17 cellular contexts compared by ENCODE assay signal in the genomic region with DNA sequence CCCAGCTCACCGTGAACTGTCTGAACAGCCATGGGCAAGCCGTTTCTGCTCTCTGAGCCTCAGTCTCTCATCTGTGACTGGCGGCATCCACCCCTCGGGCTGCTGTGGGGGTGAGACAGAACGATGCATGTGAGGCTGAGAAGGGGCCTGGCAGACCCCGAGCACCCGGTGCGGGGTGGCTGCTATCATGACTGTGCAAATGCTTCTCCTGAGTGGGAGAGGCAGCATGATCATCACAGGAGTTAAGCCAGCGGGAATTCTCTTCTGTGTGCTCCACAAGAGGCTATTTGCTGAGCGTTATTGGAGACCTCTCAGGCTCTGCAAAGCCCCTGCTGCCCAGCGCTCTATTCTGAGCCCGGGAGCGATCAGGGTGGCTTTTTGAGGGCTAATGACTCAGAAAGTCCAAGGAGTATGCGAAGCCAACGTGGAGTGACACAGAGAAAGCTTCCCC. TPM values are rescaled to one million over a fixed set of nuclear protein-coding genes. Genes with fewer than 3 reads are reported as not detected.
DNase-seq lines count a peak whose midpoint lies in the region; ATAC-seq, FAIRE-seq and TF ChIP-seq lines count a peak whose summit lies in the region.
"Had no signal": no experiment of that assay in that cellular context is flagged by ENCODE, and none has a peak within 500 bp of the region (broad histone marks: within the 10 kb centered on the region; RNA-seq: fewer than 3 reads in every experiment).

No MANE protein-coding gene starts in this region.

- H3K4me1 Mint-ChIP-seq in chondrocyte (ENCODE audit: low read depth) (peaks cover 27% of the 10 kb centered on the region), mesothelial cell of epicardium (peaks cover 52% of the 10 kb centered on the region), T-cell (peaks cover 3 to 11% (median 4%) of the 10 kb centered on the region in 3 donors)
- no peaks in the 10 kb centered on the region for H3K4me1 Mint-ChIP-seq in activated CD4-positive, alpha-beta memory T cell treated with anti-CD3 and anti-CD28 coated beads for 36 hours (ENCODE audit: low read depth)

- peak; percentile 27 for FAIRE-seq in urothelium cell line (lab: Jason Lieb, UNC)

- DNase-seq in cardiac septum (ENCODE audit: low spot score) (peak; percentile 31), Right ventricle myocardium superior (no peak), chondrocyte (ENCODE audit: low spot score) (peak; percentile 48), mesothelial cell of epicardium (ENCODE audit: low spot score in 2 of 2, unreplicated experiment in 2 of 2) (no peak), urothelium cell line (ENCODE audit: low spot score) (peak; percentile 57), T-cell (no peak)
- DNase-seq in activated CD4-positive, alpha-beta T cell treated with anti-CD3 and anti-CD28 coated beads for 48 hours: no peak
- no peak for DNase-seq in activated CD4-positive, alpha-beta memory T cell treated with anti-CD3 and anti-CD28 coated beads for 36 hours
- DNase-seq: activated CD4-positive, alpha-beta T cell treated with anti-CD3 and anti-CD28 coated beads for 36 hours; activated naive CD4-positive, alpha-beta T cell treated with anti-CD3 and anti-CD28 coated beads, Interleukin-2, amount 10 ng/mL, durations not matched to agents 7 days and 5 days; activated T-cell treated with anti-CD3 and anti-CD28 coated beads for 4 hours; CD4-positive, alpha-beta memory T cell; KBM-7; NCI-H1105; SIG-M5; T1000 had no signal

- H3K4me3 Mint-ChIP-seq in chondrocyte (ENCODE audit: unreplicated experiment) (no peak overlapping the region), mesothelial cell of epicardium (no peak overlapping the region), T-cell (no peak overlapping the region)
- no peak overlapping the region for H3K4me3 Mint-ChIP-seq in activated CD4-positive, alpha-beta memory T cell treated with anti-CD3 and anti-CD28 coated beads for 36 hours
- H3K4me3 Mint-ChIP-seq: activated CD4-positive, alpha-beta T cell treated with anti-CD3 and anti-CD28 coated beads for 36 hours; activated naive CD4-positive, alpha-beta T cell treated with anti-CD3 and anti-CD28 coated beads, Interleukin-2, amount 10 ng/mL, durations not matched to agents 7 days and 5 days; CD4-positive, alpha-beta memory T cell had no signal

- intact Hi-C loops in cardiac septum (cut with DNase I) (no loop called here), Right ventricle myocardium superior (cut with DNase I) (no loop called here)
- intact Hi-C loops in activated CD4-positive, alpha-beta memory T cell treated with anti-CD3 and anti-CD28 coated beads for 36 hours (cut with micrococcal nuclease): no loop called here

- H3K27ac Mint-ChIP-seq in chondrocyte (ENCODE audit: unreplicated experiment) (no peak overlapping the region), mesothelial cell of epicardium (peak overlapping the region; percentile 92), T-cell (no peak overlapping the region)
- H3K27ac Mint-ChIP-seq in activated CD4-positive, alpha-beta memory T cell treated with anti-CD3 and anti-CD28 coated beads for 36 hours: no peak overlapping the region
- H3K27ac Mint-ChIP-seq: activated CD4-positive, alpha-beta T cell treated with anti-CD3 and anti-CD28 coated beads for 36 hours; activated naive CD4-positive, alpha-beta T cell treated with anti-CD3 and anti-CD28 coated beads, Interleukin-2, amount 10 ng/mL, durations not matched to agents 7 days and 5 days; CD4-positive, alpha-beta memory T cell had no signal

- H3K27me3 Mint-ChIP-seq in chondrocyte (ENCODE audit: low read depth) (no peaks in the 10 kb centered on the region), mesothelial cell of epicardium (ENCODE audit: low read depth) (no peaks in the 10 kb centered on the region), T-cell (no peaks in the 10 kb centered on the region)
- H3K27me3 Mint-ChIP-seq in activated CD4-positive, alpha-beta memory T cell treated with anti-CD3 and anti-CD28 coated beads for 36 hours: no peaks in the 10 kb centered on the region
- H3K27me3 Mint-ChIP-seq: activated CD4-positive, alpha-beta T cell treated with anti-CD3 and anti-CD28 coated beads for 36 hours had no signal

- no peak for ATAC-seq in Right ventricle myocardium superior (ENCODE audit: poor library complexity)
- ATAC-seq in T-cell (replicated peaks in 1 of 4): no peak
- ATAC-seq: activated CD4-positive, alpha-beta T cell treated with anti-CD3 and anti-CD28 coated beads for 36 hours; left colon had no signal

- TF ChIP-seq CTCF in chondrocyte (IDR thresholded peaks at IDR 0.05) (no peak), mesothelial cell of epicardium (IDR thresholded peaks at IDR 0.05; ENCODE audit: unreplicated experiment) (no peak)

- POLR2A ChIA-PET in activated CD4-positive, alpha-beta memory T cell treated with anti-CD3 and anti-CD28 coated beads for 36 hours (lab: Charles Lee): no interaction called here
- POLR2A ChIA-PET in T-cell (lab: Charles Lee): no interaction called here

- CTCF ChIA-PET in activated CD4-positive, alpha-beta memory T cell treated with anti-CD3 and anti-CD28 coated beads for 36 hours (lab: Charles Lee): no interaction called here
- CTCF ChIA-PET in T-cell (lab: Charles Lee): no interaction called here

- H3K36me3 Mint-ChIP-seq in chondrocyte (ENCODE audit: low read depth) (no peaks in the 10 kb centered on the region), mesothelial cell of epicardium (no peaks in the 10 kb centered on the region), T-cell (no peaks in the 10 kb centered on the region)
- no peaks in the 10 kb centered on the region for H3K36me3 Mint-ChIP-seq in activated CD4-positive, alpha-beta memory T cell treated with anti-CD3 and anti-CD28 coated beads for 36 hours
- H3K36me3 Mint-ChIP-seq: activated naive CD4-positive, alpha-beta T cell treated with anti-CD3 and anti-CD28 coated beads, Interleukin-2, amount 10 ng/mL, durations not matched to agents 7 days and 5 days; CD4-positive, alpha-beta memory T cell had no signal

- no peaks in the 10 kb centered on the region for H3K9me3 Mint-ChIP-seq in chondrocyte (ENCODE audit: low read depth)
- no peaks in the 10 kb centered on the region for H3K9me3 Mint-ChIP-seq in mesothelial cell of epicardium
- no peaks in the 10 kb centered on the region for H3K9me3 Mint-ChIP-seq in activated CD4-positive, alpha-beta memory T cell treated with anti-CD3 and anti-CD28 coated beads for 36 hours
- no peaks in the 10 kb centered on the region for H3K9me3 Mint-ChIP-seq in T-cell
- H3K9me3 Mint-ChIP-seq: activated naive CD4-positive, alpha-beta T cell treated with anti-CD3 and anti-CD28 coated beads, Interleukin-2, amount 10 ng/mL, durations not matched to agents 7 days and 5 days; CD4-positive, alpha-beta memory T cell had no signal

RNA-seq across cellular contexts. Expression of gene ID2, which starts 45.8 kb away (rescaled TPM):
- 35.1 TPM for total RNA-seq in cardiac septum
- total RNA-seq in Right ventricle myocardium superior: 25.5 TPM
- 23.1 to 50.5 TPM (median 23.2 TPM) in 3 replicates for total RNA-seq in chondrocyte
- total RNA-seq in mesothelial cell of epicardium: 231 to 240 TPM (median 239 TPM) in 3 replicates
- total RNA-seq in activated CD4-positive, alpha-beta memory T cell treated with anti-CD3 and anti-CD28 coated beads for 36 hours: 100 to 1,000 TPM; 182 to 193 TPM
- 100 to 1,000 TPM in 2 of 5 donors, 10 to 100 TPM in 3; 55.5 to 153 (median 71.1) TPM for total RNA-seq in T-cell

Comparison
In these comparisons a context has a peak if more than half of its experiments do, and no peak if none do; other contexts are left out.
1. DNase-seq: peak in cardiac septum (single experiment), chondrocyte (single experiment) and urothelium cell line (single experiment); none in Right ventricle myocardium superior (single experiment), mesothelial cell of epicardium (0 of 2), activated CD4-positive, alpha-beta T cell treated with anti-CD3 and anti-CD28 coated beads for 48 hours (single experiment), activated CD4-positive, alpha-beta memory T cell treated with anti-CD3 and anti-CD28 coated beads for 36 hours (single experiment) and T-cell (0 of 34).